In genomic region chr10:29634764-29635625, GRCh38 we compare ENCODE assay signal across 8 cellular contexts. TPM values are rescaled to one million over a fixed set of nuclear protein-coding genes. Genes with fewer than 3 reads are reported as not detected.
DNase-seq lines count a peak whose midpoint lies in the region; ATAC-seq and TF ChIP-seq lines count a peak whose summit lies in the region.

SVIL (minus strand) TSS chr10:29634971; CDS start chr10:29555058, 79,913 bp downstream.

- H3K4me1 ChIP-seq in BE2C, result peaks cover 14% of the 10 kb centered on the region

- no peaks in the 10 kb centered on the region for H3K27me3 ChIP-seq in BE2C

- H3K4me3 ChIP-seq in BE2C (ENCODE audit: low read depth, low read length), result no peak within 1 kb of the TSS

- no peak within 1 kb of the TSS for H3K27ac ChIP-seq in temporal lobe (ENCODE audit: low read depth, low read length)

- H3K9me3 ChIP-seq in BE2C, result no peaks in the 10 kb centered on the region

- peaks cover 3% of the 10 kb centered on the region; the same call in 1 of the 2 replicates for H3K36me3 ChIP-seq in BE2C

- DNase-seq in BE2C, result peak; percentile 33
- DNase-seq in cerebellar cortex (ENCODE audit: low spot score), result peak; percentile 22
- DNase-seq in kidney glomerular epithelial cell (lab: John Stamatoyannopoulos, UW), result peak; percentile 37
- no peak for DNase-seq in NCI-H1930 (lab: John Stamatoyannopoulos, UW)
- no peak for DNase-seq in Ammon's horn (ENCODE audit: low spot score)
- no peak for DNase-seq in activated CD4-positive, alpha-beta T cell treated with anti-CD3 and anti-CD28 coated beads for 1 hour

- no peak for TF ChIP-seq CTCF in BE2C (IDR thresholded peaks at IDR 0.05; ENCODE audit: low read depth, low read length)

- peak; percentile 4 for ATAC-seq in HG03342 (IDR thresholded peaks at IDR 0.05; ENCODE audit: unreplicated experiment)

RNA-seq across cellular contexts. Expression of gene SVIL, which starts in this region (rescaled TPM):
- 16.1 TPM for polyA plus RNA-seq in BE2C (2012; ENCODE audit: insufficient read depth, insufficient read length, low read depth)
- total RNA-seq in temporal lobe, result 27.5 TPM

Comparison
In these comparisons a context has a peak if more than half of its experiments do, and no peak if none do; other contexts are left out.
1. DNase-seq: peak in BE2C (single experiment), cerebellar cortex (single experiment) and kidney glomerular epithelial cell (single experiment); none in NCI-H1930 (0 of 2), Ammon's horn (single experiment) and activated CD4-positive, alpha-beta T cell treated with anti-CD3 and anti-CD28 coated beads for 1 hour (single experiment).